ENCODE assay signal across 1 cellular context in genomic region chr10:92699518-92700272, GRCh38.
TF ChIP-seq lines count a peak whose summit lies in the region.

No MANE protein-coding gene starts in this region.

TF ChIP-seq in K562, 482 proteins besides CTCF, POLR2A, EP300 and RAD21 (continued from another document and continues in another):
- no peak for TF ChIP-seq RHOXF2B (CRISPR knock-in tag; conservative IDR thresholded peaks at IDR 0.05)
- TF ChIP-seq, protein P1, sequence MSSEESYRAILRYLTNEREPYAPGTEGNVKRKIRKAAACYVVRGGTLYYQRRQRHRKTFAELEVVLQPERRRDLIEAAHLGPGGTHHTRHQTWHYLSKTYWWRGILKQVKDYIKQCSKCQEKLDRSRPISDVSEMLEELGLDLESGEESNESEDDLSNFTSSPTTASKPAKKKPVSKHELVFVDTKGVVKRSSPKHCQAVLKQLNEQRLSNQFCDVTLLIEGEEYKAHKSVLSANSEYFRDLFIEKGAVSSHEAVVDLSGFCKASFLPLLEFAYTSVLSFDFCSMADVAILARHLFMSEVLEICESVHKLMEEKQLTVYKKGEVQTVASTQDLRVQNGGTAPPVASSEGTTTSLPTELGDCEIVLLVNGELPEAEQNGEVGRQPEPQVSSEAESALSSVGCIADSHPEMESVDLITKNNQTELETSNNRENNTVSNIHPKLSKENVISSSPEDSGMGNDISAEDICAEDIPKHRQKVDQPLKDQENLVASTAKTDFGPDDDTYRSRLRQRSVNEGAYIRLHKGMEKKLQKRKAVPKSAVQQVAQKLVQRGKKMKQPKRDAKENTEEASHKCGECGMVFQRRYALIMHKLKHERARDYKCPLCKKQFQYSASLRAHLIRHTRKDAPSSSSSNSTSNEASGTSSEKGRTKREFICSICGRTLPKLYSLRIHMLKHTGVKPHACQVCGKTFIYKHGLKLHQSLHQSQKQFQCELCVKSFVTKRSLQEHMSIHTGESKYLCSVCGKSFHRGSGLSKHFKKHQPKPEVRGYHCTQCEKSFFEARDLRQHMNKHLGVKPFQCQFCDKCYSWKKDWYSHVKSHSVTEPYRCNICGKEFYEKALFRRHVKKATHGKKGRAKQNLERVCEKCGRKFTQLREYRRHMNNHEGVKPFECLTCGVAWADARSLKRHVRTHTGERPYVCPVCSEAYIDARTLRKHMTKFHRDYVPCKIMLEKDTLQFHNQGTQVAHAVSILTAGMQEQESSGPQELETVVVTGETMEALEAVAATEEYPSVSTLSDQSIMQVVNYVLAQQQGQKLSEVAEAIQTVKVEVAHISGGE (CRISPR knock-in tag; IDR thresholded peaks at IDR 0.05) = peak in 1 of 3 experiments; percentile 79; a peak in 2 of 6 replicates
- TF ChIP-seq NFYB (IDR thresholded peaks at IDR 0.05; ENCODE audit: extremely low read depth, insufficient read length) = no peak
- TF ChIP-seq DACH1 (IDR thresholded peaks at IDR 0.05; ENCODE audit: partially characterized antibody) = no peak
- TF ChIP-seq PRDM10 (IDR thresholded peaks at IDR 0.05; ENCODE audit: partially characterized antibody) = no peak
- TF ChIP-seq FIP1L1 (IDR thresholded peaks at IDR 0.05; ENCODE audit: low read depth, low read length, poor library complexity, severe bottlenecking) = no peak
- no peak for TF ChIP-seq BRF1 (IDR thresholded peaks at IDR 0.05; ENCODE audit: borderline replicate concordance, extremely low read depth, insufficient read length)
- no peak for TF ChIP-seq RREB1 (CRISPR knock-in tag; IDR thresholded peaks at IDR 0.05)
- no peak for TF ChIP-seq DIDO1 (tag; IDR thresholded peaks at IDR 0.05; ENCODE audit: low read depth)
- no peak for TF ChIP-seq ERF (CRISPR knock-in tag; IDR thresholded peaks at IDR 0.05)
- no peak for TF ChIP-seq EWSR1 (IDR thresholded peaks at IDR 0.05; ENCODE audit: borderline replicate concordance, low read depth, partially characterized antibody)
- TF ChIP-seq SAFB2 (IDR thresholded peaks at IDR 0.05; ENCODE audit: borderline replicate concordance, low read depth, low read length, severe bottlenecking) = no peak
- no peak for TF ChIP-seq ZFP36 (IDR thresholded peaks at IDR 0.05; ENCODE audit: low read depth, low read length, partially characterized antibody)
- TF ChIP-seq PURB (CRISPR knock-in tag; IDR thresholded peaks at IDR 0.05; ENCODE audit: low read depth) = no peak
- no peak for TF ChIP-seq MEF2A (IDR thresholded peaks at IDR 0.05; ENCODE audit: control insufficient read depth, low read depth, low read length)
- no peak; a peak in 1 of 4 replicates for TF ChIP-seq ARNT (IDR thresholded peaks at IDR 0.05)
- TF ChIP-seq, protein P2, sequence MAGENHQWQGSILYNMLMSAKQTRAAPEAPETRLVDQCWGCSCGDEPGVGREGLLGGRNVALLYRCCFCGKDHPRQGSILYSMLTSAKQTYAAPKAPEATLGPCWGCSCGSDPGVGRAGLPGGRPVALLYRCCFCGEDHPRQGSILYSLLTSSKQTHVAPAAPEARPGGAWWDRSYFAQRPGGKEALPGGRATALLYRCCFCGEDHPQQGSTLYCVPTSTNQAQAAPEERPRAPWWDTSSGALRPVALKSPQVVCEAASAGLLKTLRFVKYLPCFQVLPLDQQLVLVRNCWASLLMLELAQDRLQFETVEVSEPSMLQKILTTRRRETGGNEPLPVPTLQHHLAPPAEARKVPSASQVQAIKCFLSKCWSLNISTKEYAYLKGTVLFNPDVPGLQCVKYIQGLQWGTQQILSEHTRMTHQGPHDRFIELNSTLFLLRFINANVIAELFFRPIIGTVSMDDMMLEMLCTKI (IDR thresholded peaks at IDR 0.05; ENCODE audit: partially characterized antibody) = no peak
- TF ChIP-seq, protein P3, sequence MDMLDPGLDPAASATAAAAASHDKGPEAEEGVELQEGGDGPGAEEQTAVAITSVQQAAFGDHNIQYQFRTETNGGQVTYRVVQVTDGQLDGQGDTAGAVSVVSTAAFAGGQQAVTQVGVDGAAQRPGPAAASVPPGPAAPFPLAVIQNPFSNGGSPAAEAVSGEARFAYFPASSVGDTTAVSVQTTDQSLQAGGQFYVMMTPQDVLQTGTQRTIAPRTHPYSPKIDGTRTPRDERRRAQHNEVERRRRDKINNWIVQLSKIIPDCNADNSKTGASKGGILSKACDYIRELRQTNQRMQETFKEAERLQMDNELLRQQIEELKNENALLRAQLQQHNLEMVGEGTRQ (CRISPR knock-in tag; IDR thresholded peaks at IDR 0.05) = no peak
- no peak for TF ChIP-seq ZNF79 (CRISPR knock-in tag; IDR thresholded peaks at IDR 0.05; ENCODE audit: low read depth)
- TF ChIP-seq CBX3 (IDR thresholded peaks at IDR 0.05; ENCODE audit: borderline replicate concordance in 1 of 2, low read length in 2 of 2) = no peak
- no peak for TF ChIP-seq REST (CRISPR knock-in tag; IDR thresholded peaks at IDR 0.05; ENCODE audit: low read depth)
- no peak for TF ChIP-seq RBM17 (IDR thresholded peaks at IDR 0.05; ENCODE audit: borderline replicate concordance, low read depth, low read length)
- peak in 1 of 3 experiments; percentile 4 for TF ChIP-seq YY1 (IDR thresholded peaks at IDR 0.05; ENCODE audit: borderline replicate concordance in 1 of 3, control insufficient read depth in 1 of 3, extremely low read depth in 1 of 3, insufficient read depth in 3 of 3, insufficient read length in 1 of 3, insufficient replicate concordance in 2 of 3, low read depth in 1 of 3, low read length in 2 of 3)
- TF ChIP-seq ZNF354B (CRISPR knock-in tag; IDR thresholded peaks at IDR 0.05) = no peak
- no peak for TF ChIP-seq E2F1 (CRISPR knock-in tag; IDR thresholded peaks at IDR 0.05)
- TF ChIP-seq NR1H2 (CRISPR knock-in tag; IDR thresholded peaks at IDR 0.05) = no peak
- TF ChIP-seq CXXC5 (CRISPR knock-in tag; IDR thresholded peaks at IDR 0.05) = peak; percentile 47
- no peak for TF ChIP-seq ZNF76 (CRISPR knock-in tag; IDR thresholded peaks at IDR 0.05; ENCODE audit: borderline replicate concordance)
- no peak for TF ChIP-seq ZKSCAN1 (IDR thresholded peaks at IDR 0.05; ENCODE audit: low read depth, low read length)
- TF ChIP-seq MYNN (IDR thresholded peaks at IDR 0.05) = no peak
- no peak for TF ChIP-seq MYNN (CRISPR knock-in tag; IDR thresholded peaks at IDR 0.05)
- 0 out of 2 replicates have a peak, but pooled peaks have one; percentile 44 for TF ChIP-seq THRAP3 (IDR thresholded peaks at IDR 0.05; ENCODE audit: borderline replicate concordance)
- TF ChIP-seq CTBP1 (IDR thresholded peaks at IDR 0.05; ENCODE audit: borderline replicate concordance) = peak; percentile 39; the same call in 1 of the 2 replicates
- no peak for TF ChIP-seq SAP30 (IDR thresholded peaks at IDR 0.05; ENCODE audit: borderline replicate concordance, insufficient read depth, low read depth, low read length, poor library complexity, severe bottlenecking)
- no peak for TF ChIP-seq TCF7L2 (IDR thresholded peaks at IDR 0.05; ENCODE audit: low read depth, low read length)
- no peak for TF ChIP-seq RBM25 (IDR thresholded peaks at IDR 0.05; ENCODE audit: low read depth, low read length, severe bottlenecking)
- 0 out of 2 replicates have a peak, but pooled peaks have one; percentile 18 for TF ChIP-seq NCOA1 (IDR thresholded peaks at IDR 0.05; ENCODE audit: low read depth)
- no peak for TF ChIP-seq ZNF644 (tag; IDR thresholded peaks at IDR 0.05; ENCODE audit: low read depth)
- no peak for TF ChIP-seq STAT5A (IDR thresholded peaks at IDR 0.05; ENCODE audit: borderline replicate concordance, low read length)
- no peak for TF ChIP-seq EHMT2 (IDR thresholded peaks at IDR 0.05)
- TF ChIP-seq SIRT6 (IDR thresholded peaks at IDR 0.05; ENCODE audit: low read depth, low read length) = no peak
- TF ChIP-seq GTF2E2 (tag; IDR thresholded peaks at IDR 0.05) = no peak
